ENCODE assay signal across 18 cellular contexts in genomic region chr7:28587211-28587610, GRCh38.
DNase-seq lines count a peak whose midpoint lies in the region; ATAC-seq, FAIRE-seq and TF ChIP-seq lines count a peak whose summit lies in the region.
"Had no signal": no experiment of that assay in that cellular context is flagged by ENCODE, and none has a peak within 500 bp of the region (broad histone marks: within the 10 kb centered on the region; RNA-seq: fewer than 3 reads in every experiment).

No MANE protein-coding gene starts in this region.

- SMC1A ChIA-PET in GM12878 (lab: Charles Lee; ENCODE audit: uncharacterized antibody, unreplicated experiment): interaction anchor here (0.6 to 2.8 kb wide), 3 partner anchors 11 to 20 kb away, joined by 3 to 12 read pairs (median 3); no protein-coding TSS in a partner anchor

- no peaks in the 10 kb centered on the region for H4K20me1 ChIP-seq in GM12878 (ENCODE audit: control insufficient read depth, insufficient read depth)

- POLR2A ChIA-PET in GM12878 (lab: Charles Lee): interaction anchor here (1.3 to 1.4 kb wide), 2 partner anchors 9 to 12 kb away, joined by 3 to 4 read pairs; no protein-coding TSS in a partner anchor

- no peaks in the 10 kb centered on the region for H3K27me3 ChIP-seq in GM12878 (replicated peaks in 1 of 2; ENCODE audit: control insufficient read depth in 2 of 2, insufficient read depth in 2 of 2, low read length in 1 of 2)
- H3K27me3 ChIP-seq: sigmoid colon, testis had no signal

- TF ChIP-seq CTCF in GM12878 (IDR thresholded peaks at IDR 0.05 in 2 of 3, conservative IDR thresholded peaks at IDR 0.05 in 1 of 3; ENCODE audit: control insufficient read depth in 2 of 3, extremely low read depth in 1 of 3, insufficient read depth in 1 of 3, low read depth in 3 of 3, low read length in 3 of 3): no peak

- WGBS in GM12878 (ENCODE audit: insufficient coverage, insufficient replicate concordance, low lambda C conversion rate, missing lambda C conversion rate): 53% methylated on average over 3 of the region's 3 CpGs

- TF ChIP-seq EP300 in GM12878 (IDR thresholded peaks at IDR 0.05; ENCODE audit: borderline replicate concordance in 1 of 2, control insufficient read depth in 1 of 2, low read depth in 2 of 2, low read length in 2 of 2): no peak

- H3K9ac ChIP-seq in GM12878 (ENCODE audit: control insufficient read depth, insufficient read depth, low read length): no peak overlapping the region

- no peak overlapping the region for H2AFZ ChIP-seq in GM12878 (ENCODE audit: control insufficient read depth, low read depth, low read length)

- no peak overlapping the region for H3K27ac ChIP-seq in GM12878 (ENCODE audit: control insufficient read depth, insufficient read depth)
- H3K27ac ChIP-seq: left ventricle myocardium inferior, sigmoid colon, testis had no signal

- no peak for TF ChIP-seq RAD21 in GM12878 (IDR thresholded peaks at IDR 0.05; ENCODE audit: insufficient read depth, low read depth, low read length)

- in situ Hi-C loops in GM12878 (cut with MboI): no loop called here

- RAD21 ChIA-PET in GM12878 (lab: Charles Lee; ENCODE audit: unreplicated experiment): no interaction called here

- H3K9me3 ChIP-seq in GM12878 (replicated peaks; ENCODE audit: control insufficient read depth, insufficient read depth, low read length): no peaks in the 10 kb centered on the region
- H3K9me3 ChIP-seq: breast epithelium, left ventricle myocardium inferior, sigmoid colon, testis had no signal

- FAIRE-seq in GM12878 (lab: Jason Lieb, UNC): no peak
- FAIRE-seq: TTC549 had no signal

- H3K36me3 ChIP-seq in GM12878 (ENCODE audit: control insufficient read depth in 2 of 2, insufficient read depth in 2 of 2, low read length in 1 of 2): peaks cover 0 to 5% of the 10 kb centered on the region in 2 experiments; a peak in 2 of 4 replicates
- H3K36me3 ChIP-seq: breast epithelium, left ventricle myocardium inferior, sigmoid colon had no signal

- H3K4me1 ChIP-seq in GM12878 (ENCODE audit: control insufficient read depth, insufficient read depth, low read length): no peaks in the 10 kb centered on the region
- H3K4me1 ChIP-seq: sigmoid colon, testis had no signal

- no peaks in the 10 kb centered on the region for H3K79me2 ChIP-seq in GM12878 (ENCODE audit: control insufficient read depth, insufficient read depth, low read length)

- peak; percentile 91 for DNase-seq in Daoy (ENCODE audit: low read depth)
- DNase-seq in LHCN-M2 (ENCODE audit: low read depth): peak; percentile 44
- DNase-seq in GM12878 (ENCODE audit: low read depth, low spot score): no peak
- DNase-seq in myocyte (ENCODE audit: low read depth): peak; percentile 17
- DNase-seq in stimulated activated CD8-positive, alpha-beta memory T cell treated with anti-CD3 and anti-CD28 coated beads, Interleukin-4, amount 100 ng/mL, for 48 hours: no peak
- no peak for DNase-seq in T-helper 2 cell
- DNase-seq: activated CD4-positive, alpha-beta T cell treated with anti-CD3 and anti-CD28 coated beads, Interleukin-2, amount 50 U/mL, for 1 hour; activated naive CD4-positive, alpha-beta T cell treated with anti-CD3 and anti-CD28 coated beads, Interleukin-2, amount 10 ng/mL, durations not matched to agents 7 days and 5 days; AML-193; left ventricle myocardium inferior; NCI-H146; NCI-H446 treated with DMSO at 0.1 percent for 48 hours; sigmoid colon; stimulated activated CD4-positive, alpha-beta T cell treated with anti-CD3 and anti-CD28 coated beads, Interleukin-2, amount 100 ng/mL, for 48 hours; testis had no signal

- BruUV-seq in GM12878 (replicated peaks; lab: Mats Ljungman, UMichigan): no TSS peak

- CTCF ChIA-PET in GM12878 (lab: Yijun Ruan, JAX): no interaction called here

- H3K4me3 ChIP-seq in GM12878: no peak overlapping the region
- H3K4me3 ChIP-seq: breast epithelium, left ventricle myocardium inferior, sigmoid colon, testis had no signal

- intact Hi-C loops in GM12878 (cut with micrococcal nuclease; ENCODE audit: unreplicated experiment): no loop called here

- ATAC-seq in GM12878 (peak; percentile 27; the same call in 1 of the 3 replicates), HG02763 (IDR thresholded peaks at IDR 0.05; ENCODE audit: unreplicated experiment) (no peak)

- H3K4me2 ChIP-seq in GM12878 (ENCODE audit: control insufficient read depth, insufficient read depth): no peak overlapping the region

- no peak for TF ChIP-seq POLR2A in GM12878 (IDR thresholded peaks at IDR 0.05; ENCODE audit: low read depth, low read length)

TF ChIP-seq in GM12878, 131 proteins besides CTCF, POLR2A, EP300 and RAD21:
- TF ChIP-seq NFIC (IDR thresholded peaks at IDR 0.05; ENCODE audit: low read depth, low read length) (no peak), FOXM1 (IDR thresholded peaks at IDR 0.05; ENCODE audit: low read depth, low read length) (no peak), ZBTB4 (CRISPR knock-in tag; IDR thresholded peaks at IDR 0.05) (no peak), USF2 (IDR thresholded peaks at IDR 0.05; ENCODE audit: borderline replicate concordance, low read depth, low read length) (no peak), RB1 (IDR thresholded peaks at IDR 0.05; ENCODE audit: borderline replicate concordance) (no peak), CHD2 (IDR thresholded peaks at IDR 0.05; ENCODE audit: borderline replicate concordance, low read depth, low read length) (no peak), TCF12 (IDR thresholded peaks at IDR 0.05; ENCODE audit: low read depth, low read length) (no peak)
- TF ChIP-seq, protein P1, sequence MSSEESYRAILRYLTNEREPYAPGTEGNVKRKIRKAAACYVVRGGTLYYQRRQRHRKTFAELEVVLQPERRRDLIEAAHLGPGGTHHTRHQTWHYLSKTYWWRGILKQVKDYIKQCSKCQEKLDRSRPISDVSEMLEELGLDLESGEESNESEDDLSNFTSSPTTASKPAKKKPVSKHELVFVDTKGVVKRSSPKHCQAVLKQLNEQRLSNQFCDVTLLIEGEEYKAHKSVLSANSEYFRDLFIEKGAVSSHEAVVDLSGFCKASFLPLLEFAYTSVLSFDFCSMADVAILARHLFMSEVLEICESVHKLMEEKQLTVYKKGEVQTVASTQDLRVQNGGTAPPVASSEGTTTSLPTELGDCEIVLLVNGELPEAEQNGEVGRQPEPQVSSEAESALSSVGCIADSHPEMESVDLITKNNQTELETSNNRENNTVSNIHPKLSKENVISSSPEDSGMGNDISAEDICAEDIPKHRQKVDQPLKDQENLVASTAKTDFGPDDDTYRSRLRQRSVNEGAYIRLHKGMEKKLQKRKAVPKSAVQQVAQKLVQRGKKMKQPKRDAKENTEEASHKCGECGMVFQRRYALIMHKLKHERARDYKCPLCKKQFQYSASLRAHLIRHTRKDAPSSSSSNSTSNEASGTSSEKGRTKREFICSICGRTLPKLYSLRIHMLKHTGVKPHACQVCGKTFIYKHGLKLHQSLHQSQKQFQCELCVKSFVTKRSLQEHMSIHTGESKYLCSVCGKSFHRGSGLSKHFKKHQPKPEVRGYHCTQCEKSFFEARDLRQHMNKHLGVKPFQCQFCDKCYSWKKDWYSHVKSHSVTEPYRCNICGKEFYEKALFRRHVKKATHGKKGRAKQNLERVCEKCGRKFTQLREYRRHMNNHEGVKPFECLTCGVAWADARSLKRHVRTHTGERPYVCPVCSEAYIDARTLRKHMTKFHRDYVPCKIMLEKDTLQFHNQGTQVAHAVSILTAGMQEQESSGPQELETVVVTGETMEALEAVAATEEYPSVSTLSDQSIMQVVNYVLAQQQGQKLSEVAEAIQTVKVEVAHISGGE (CRISPR knock-in tag; IDR thresholded peaks at IDR 0.05): no peak

Comparison
In these comparisons a context has a peak if more than half of its experiments do, and no peak if none do; other contexts are left out.
1. DNase-seq: peak in Daoy (single experiment), LHCN-M2 (single experiment) and myocyte (single experiment); none in GM12878 (single experiment), stimulated activated CD8-positive, alpha-beta memory T cell treated with anti-CD3 and anti-CD28 coated beads, Interleukin-4, amount 100 ng/mL, for 48 hours (single experiment) and T-helper 2 cell (0 of 5).